ENCODE assay signal across 17 cellular contexts in the genomic region with DNA sequence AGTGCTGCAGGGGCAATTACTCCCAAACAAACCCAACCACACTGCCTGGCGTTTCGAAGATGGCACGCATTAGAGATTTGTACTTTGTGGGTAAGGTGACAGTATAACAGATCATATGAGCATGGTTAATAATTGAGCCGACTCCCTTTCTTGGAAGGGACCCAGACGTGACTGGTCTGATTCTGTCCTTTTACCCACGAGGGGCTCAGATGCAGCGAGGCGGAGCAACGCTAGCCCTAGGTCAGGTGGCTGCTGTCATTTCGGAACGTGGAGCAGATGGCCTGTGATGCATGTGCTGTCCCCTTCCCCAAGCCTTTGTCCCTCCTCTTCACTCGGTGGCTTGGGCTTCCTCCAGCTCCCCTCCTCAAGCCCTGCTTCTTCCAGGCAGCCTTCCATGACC.
DNase-seq lines count a peak whose midpoint lies in the region; ATAC-seq and TF ChIP-seq lines count a peak whose summit lies in the region.
"Had no signal": no experiment of that assay in that cellular context is flagged by ENCODE, and none has a peak within 500 bp of the region (broad histone marks: within the 10 kb centered on the region; RNA-seq: fewer than 3 reads in every experiment).

No MANE protein-coding gene starts in this region.

- H3K4me3 ChIP-seq in upper lobe of right lung: no peak overlapping the region
- H3K4me3 ChIP-seq: hepatocyte had no signal

- H3K4me1 ChIP-seq in upper lobe of right lung: peaks cover 23% of the 10 kb centered on the region
- H3K4me1 ChIP-seq: BE2C had no signal

- peak; percentile 62 for ATAC-seq in GM19452 (IDR thresholded peaks at IDR 0.05; ENCODE audit: unreplicated experiment)
- peak; percentile 60 for ATAC-seq in HG03354 (IDR thresholded peaks at IDR 0.05; ENCODE audit: poor library complexity, severe bottlenecking, unreplicated experiment)
- ATAC-seq in upper lobe of right lung: no peak
- ATAC-seq: activated T-cell treated with anti-CD3 and anti-CD28 coated beads, Interleukin-2, amount 50 U/mL, for 72 hours had no signal

- DNase-seq in kidney glomerular epithelial cell (lab: John Stamatoyannopoulos, UW) (peak; percentile 75), upper lobe of right lung (peak; percentile 45), HEK293T (ENCODE audit: extremely low spot score) (no peak), nucleus accumbens (lab: John Stamatoyannopoulos, UW) (no peak), globus pallidus (ENCODE audit: low spot score) (no peak)
- DNase-seq: activated CD4-positive, alpha-beta memory T cell treated with anti-CD3 and anti-CD28 coated beads for 36 hours; activated naive CD8-positive, alpha-beta T cell treated with anti-CD3 and anti-CD28 coated beads for 36 hours; activated T-cell treated with anti-CD3 and anti-CD28 coated beads, Interleukin-2, amount 50 U/mL, for 72 hours; BE2C; GOT3; NCI-H2171; NCI-H774; stimulated activated CD4-positive, alpha-beta T cell treated with anti-CD3 and anti-CD28 coated beads, Interleukin-4, amount 100 ng/mL, for 1 hour; stimulated activated CD8-positive, alpha-beta memory T cell treated with anti-CD3 and anti-CD28 coated beads, Interleukin-4, amount 100 ng/mL, for 48 hours had no signal

- H3K27ac ChIP-seq in upper lobe of right lung: no peak overlapping the region
- H3K27ac ChIP-seq: hepatocyte had no signal

- CTCF ChIA-PET in HEK293T (lab: Yijun Ruan, JAX): no interaction called here

- no peaks in the 10 kb centered on the region for H3K27me3 ChIP-seq in upper lobe of right lung
- H3K27me3 ChIP-seq: BE2C, hepatocyte had no signal

- TF ChIP-seq CTCF in upper lobe of right lung (IDR thresholded peaks at IDR 0.05): no peak

- intact Hi-C loops in upper lobe of right lung (cut with DNase I): loop anchor here (10.0 kb wide), 1 partner anchor 56 kb away; no protein-coding TSS in a partner anchor

- POLR2A ChIA-PET in HEK293T (lab: Yijun Ruan, JAX): no interaction called here

- H3K36me3 ChIP-seq in upper lobe of right lung: no peaks in the 10 kb centered on the region
- H3K36me3 ChIP-seq: BE2C had no signal

- H3K9me3 ChIP-seq in upper lobe of right lung: no peaks in the 10 kb centered on the region
- H3K9me3 ChIP-seq: BE2C had no signal

TF ChIP-seq in HEK293T, 16 proteins besides CTCF, POLR2A, EP300 and RAD21:
- no peak for TF ChIP-seq HDGF (IDR thresholded peaks at IDR 0.05; ENCODE audit: borderline replicate concordance)

Comparison
In these comparisons a context has a peak if more than half of its experiments do, and no peak if none do; other contexts are left out.
1. DNase-seq: peak in kidney glomerular epithelial cell (single experiment) and upper lobe of right lung (single experiment); none in HEK293T (single experiment), nucleus accumbens (0 of 56) and globus pallidus (single experiment).